3 cellular contexts compared by ENCODE assay signal in genomic region chr17:50807675-50808074, GRCh38.
TF ChIP-seq lines count a peak whose summit lies in the region.

No MANE protein-coding gene starts in this region.

TF ChIP-seq in GM23338, 12 proteins besides CTCF, POLR2A, EP300 and RAD21:
- TF ChIP-seq EZH2phosphoT487 (IDR thresholded peaks at IDR 0.05; ENCODE audit: unreplicated experiment) = no peak
- no peak for TF ChIP-seq ZNF462 (CRISPR knock-in tag; IDR thresholded peaks at IDR 0.05)
- no peak for TF ChIP-seq CREB1 (CRISPR knock-in tag; IDR thresholded peaks at IDR 0.05; ENCODE audit: low read depth)

TF ChIP-seq in WTC11, 78 proteins besides CTCF, POLR2A, EP300 and RAD21:
- TF ChIP-seq ATF1 (CRISPR knock-in tag; IDR thresholded peaks at IDR 0.05) (no peak), SP1 (CRISPR knock-in tag; conservative IDR thresholded peaks at IDR 0.05) (no peak), TEAD4 (CRISPR knock-in tag; IDR thresholded peaks at IDR 0.05) (no peak), JUN (CRISPR knock-in tag; IDR thresholded peaks at IDR 0.05) (no peak), MAX (CRISPR knock-in tag; IDR thresholded peaks at IDR 0.05) (no peak), NFATC4 (CRISPR knock-in tag; IDR thresholded peaks at IDR 0.05) (no peak), FOXJ3 (CRISPR knock-in tag; IDR thresholded peaks at IDR 0.05; ENCODE audit: borderline replicate concordance) (no peak), ATF6 (CRISPR knock-in tag; IDR thresholded peaks at IDR 0.05) (no peak), ERG (CRISPR knock-in tag; IDR thresholded peaks at IDR 0.05) (no peak), MLX (CRISPR knock-in tag; IDR thresholded peaks at IDR 0.05) (no peak), E2F5 (CRISPR knock-in tag; IDR thresholded peaks at IDR 0.05) (no peak), EMX1 (CRISPR knock-in tag; IDR thresholded peaks at IDR 0.05) (no peak), ZNF416 (CRISPR knock-in tag; IDR thresholded peaks at IDR 0.05) (no peak), GTF2I (CRISPR knock-in tag; conservative IDR thresholded peaks at IDR 0.05) (no peak)

TF ChIP-seq in HepG2, 621 proteins besides CTCF, POLR2A, EP300 and RAD21 (continues in another document):
- TF ChIP-seq ZXDC (CRISPR knock-in tag; IDR thresholded peaks at IDR 0.05) (no peak), HOXA7 (CRISPR knock-in tag; IDR thresholded peaks at IDR 0.05) (no peak), RARA (CRISPR knock-in tag; IDR thresholded peaks at IDR 0.05) (peak; percentile 11; the same call in 1 of the 2 replicates), TAF1 (CRISPR knock-in tag; IDR thresholded peaks at IDR 0.05) (no peak), ZFYVE20 (CRISPR knock-in tag; IDR thresholded peaks at IDR 0.05; ENCODE audit: borderline replicate concordance, low read depth) (no peak), ATF7 (IDR thresholded peaks at IDR 0.05) (no peak), ATF7 (CRISPR knock-in tag; IDR thresholded peaks at IDR 0.05) (no peak), SALL1 (CRISPR knock-in tag; IDR thresholded peaks at IDR 0.05) (peak; percentile 48), CHD4 (IDR thresholded peaks at IDR 0.05; ENCODE audit: borderline replicate concordance, low read length) (no peak), ZNF34 (CRISPR knock-in tag; IDR thresholded peaks at IDR 0.05; ENCODE audit: borderline replicate concordance) (no peak), ZBTB43 (CRISPR knock-in tag; conservative IDR thresholded peaks at IDR 0.05) (no peak), ZBTB10 (CRISPR knock-in tag; IDR thresholded peaks at IDR 0.05; ENCODE audit: borderline replicate concordance) (no peak), RXRA (CRISPR knock-in tag; IDR thresholded peaks at IDR 0.05) (no peak), E2F1 (CRISPR knock-in tag; IDR thresholded peaks at IDR 0.05) (no peak), PCBP2 (optimal IDR thresholded peaks at IDR 0.05; ENCODE audit: low read depth, low read length, poor library complexity, severe bottlenecking) (no peak), ZNF205 (CRISPR knock-in tag; IDR thresholded peaks at IDR 0.05) (no peak), ZZZ3 (CRISPR knock-in tag; IDR thresholded peaks at IDR 0.05; ENCODE audit: borderline replicate concordance) (no peak), TRIM22 (IDR thresholded peaks at IDR 0.05) (no peak), ATF2 (CRISPR knock-in tag; IDR thresholded peaks at IDR 0.05) (no peak), CSRNP1 (CRISPR knock-in tag; IDR thresholded peaks at IDR 0.05) (no peak), GATA4 (IDR thresholded peaks at IDR 0.05; ENCODE audit: borderline replicate concordance, low read depth) (no peak), NFE2L1 (CRISPR knock-in tag; IDR thresholded peaks at IDR 0.05; ENCODE audit: borderline replicate concordance) (no peak), PATZ1 (CRISPR knock-in tag; IDR thresholded peaks at IDR 0.05) (no peak), KIAA2018 (CRISPR knock-in tag; IDR thresholded peaks at IDR 0.05; ENCODE audit: borderline replicate concordance) (no peak), HNRNPLL (IDR thresholded peaks at IDR 0.05; ENCODE audit: low read depth, low read length, poor library complexity, severe bottlenecking) (no peak), ETV6 (CRISPR knock-in tag; conservative IDR thresholded peaks at IDR 0.05) (no peak)
